In the genomic region with DNA sequence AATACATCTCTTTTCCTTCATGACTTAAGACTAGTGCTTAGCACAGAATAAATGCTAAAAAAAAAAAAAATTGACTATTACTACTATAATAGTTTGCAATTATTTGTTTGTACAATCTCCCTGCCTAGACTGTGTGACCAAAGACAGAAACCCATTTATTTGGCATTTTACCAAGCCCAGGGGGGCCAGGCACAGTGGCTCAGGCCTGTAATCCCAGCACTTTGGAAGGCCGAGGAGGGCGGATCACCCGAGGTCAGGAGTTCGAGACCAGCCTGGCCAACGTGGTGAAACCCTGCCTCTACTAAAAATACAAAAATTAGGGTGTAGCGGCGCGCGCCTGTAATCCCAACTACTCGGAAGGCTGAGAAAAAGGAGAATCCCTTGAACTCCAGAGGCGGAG, we compare ENCODE assay signal across 9 cellular contexts. TPM values are rescaled to one million over a fixed set of nuclear protein-coding genes. Genes with fewer than 3 reads are reported as not detected.
A peak's percentile ranks its signal among the peaks of the same experiment; 100 is the strongest.
DNase-seq lines count a peak whose midpoint lies in the region; ATAC-seq, FAIRE-seq and TF ChIP-seq lines count a peak whose summit lies in the region.
"Had no signal": no experiment of that assay in that cellular context is flagged by ENCODE, and none has a peak within 500 bp of the region (broad histone marks: within the 10 kb centered on the region; RNA-seq: fewer than 3 reads in every experiment).

No MANE protein-coding gene starts in this region.

- TF ChIP-seq CTCF in Caco-2 (IDR thresholded peaks at IDR 0.05; ENCODE audit: insufficient read depth in 1 of 2, low read depth in 1 of 2, low read length in 1 of 2, severe bottlenecking in 1 of 2, unreplicated experiment in 1 of 2): no peak
- no peak for TF ChIP-seq CTCF in NB4 (IDR thresholded peaks at IDR 0.05; ENCODE audit: low read depth, low read length)
- no peak for TF ChIP-seq CTCF in H1 (IDR thresholded peaks at IDR 0.05; ENCODE audit: control extremely low read depth in 1 of 3, insufficient read depth in 1 of 3, low read depth in 1 of 3, low read length in 3 of 3)
- TF ChIP-seq CTCF in ovary (IDR thresholded peaks at IDR 0.05): no peak
- TF ChIP-seq CTCF in mucosa of descending colon (IDR thresholded peaks at IDR 0.05): no peak

- TF ChIP-seq RAD21 in H1 (IDR thresholded peaks at IDR 0.05 in 1 of 2, conservative IDR thresholded peaks at IDR 0.05 in 1 of 2; ENCODE audit: low read depth in 2 of 2, low read length in 2 of 2): no peak

- H3K79me2 ChIP-seq in H1 (ENCODE audit: control insufficient read depth in 1 of 2, insufficient read depth in 2 of 2, low read length in 2 of 2): peaks cover 23 to 87% of the 10 kb centered on the region in 2 experiments

- H3K4me2 ChIP-seq in H1 (ENCODE audit: insufficient read depth in 1 of 2, low read depth in 2 of 2, low read length in 2 of 2): peak overlapping the region; percentile 91 to 100

- H3K18ac ChIP-seq in H1 (ENCODE audit: extremely low read depth, low read length): no peak overlapping the region

- H2BK20ac ChIP-seq in H1 (ENCODE audit: low read length): no peak overlapping the region

- no peaks in the 10 kb centered on the region for H3K27me3 ChIP-seq in Caco-2 (replicated peaks; ENCODE audit: control insufficient read depth, insufficient read depth, low read length)
- no peaks in the 10 kb centered on the region for H3K27me3 ChIP-seq in H1 (replicated peaks in 1 of 4; ENCODE audit: control insufficient read depth in 3 of 4, extremely low read depth in 1 of 4, insufficient read depth in 3 of 4, low read length in 3 of 4)
- H3K27me3 ChIP-seq in ovary: no peaks in the 10 kb centered on the region

- BruUV-seq in Caco-2 (replicated peaks; lab: Mats Ljungman, UMichigan): no TSS peak

- DNase-seq in Caco-2: no peak
- no peak for DNase-seq in NB4 (ENCODE audit: low read depth)
- DNase-seq in H1 (ENCODE audit: low read depth in 1 of 2, low spot score in 2 of 2): no peak
- DNase-seq in ovary: no peak
- no peak for DNase-seq in kidney glomerular epithelial cell (lab: John Stamatoyannopoulos, UW)
- no peak for DNase-seq in mucosa of descending colon
- DNase-seq: NCI-H1092 treated with DMSO at 0.1 percent for 48 hours had no signal

- H3K36me3 Mint-ChIP-seq in Caco-2 (ENCODE audit: insufficient read depth, unreplicated experiment): no peaks in the 10 kb centered on the region

- no peaks in the 10 kb centered on the region; the same call in 1 of the 2 replicates for H3K36me3 ChIP-seq in Caco-2 (ENCODE audit: control insufficient read depth, insufficient read depth, low read length)
- H3K36me3 ChIP-seq in H1 (ENCODE audit: control insufficient read depth in 2 of 4, insufficient read depth in 4 of 4, low read length in 3 of 4): peaks cover 0 to 5% (median 1%) of the 10 kb centered on the region in 4 experiments; a peak in 2 of 8 replicates
- no peaks in the 10 kb centered on the region for H3K36me3 ChIP-seq in ovary
- H3K36me3 ChIP-seq in mucosa of descending colon (ENCODE audit: low read depth): no peaks in the 10 kb centered on the region

- H3K4me3 ChIP-seq in Caco-2 (ENCODE audit: low read depth, low read length): peak overlapping the region; percentile 84
- peak overlapping the region; percentile 91 for H3K4me3 ChIP-seq in NB4 (ENCODE audit: low read depth, low read length)
- peak overlapping the region; percentile 79 to 100 (median 98); a peak in 7 of 8 replicates for H3K4me3 ChIP-seq in H1 (ENCODE audit: extremely low read depth in 1 of 4, insufficient read depth in 2 of 4, low read depth in 3 of 4, low read length in 4 of 4)
- peak overlapping the region; percentile 76 for H3K4me3 ChIP-seq in ovary
- H3K4me3 ChIP-seq in mucosa of descending colon: no peak overlapping the region

- no peak overlapping the region for H4K8ac ChIP-seq in H1 (ENCODE audit: extremely low read depth, insufficient read depth, low read length)

- no peak overlapping the region for H4K91ac ChIP-seq in H1 (replicated peaks; ENCODE audit: insufficient read length, low read length)

- no peaks in the 10 kb centered on the region for H3K27me3 Mint-ChIP-seq in Caco-2 (ENCODE audit: insufficient read depth, unreplicated experiment)

- TF ChIP-seq POLR2A in NB4 (IDR thresholded peaks at IDR 0.05; ENCODE audit: extremely low read depth, insufficient read length): no peak
- no peak for TF ChIP-seq POLR2A in H1 (IDR thresholded peaks at IDR 0.05; ENCODE audit: control extremely low read depth in 1 of 2, low read depth in 2 of 2, low read length in 2 of 2)
- no peak for TF ChIP-seq POLR2A in ovary (IDR thresholded peaks at IDR 0.05)

- H4K5ac ChIP-seq in H1 (ENCODE audit: insufficient read length, low read depth, low read length): no peak overlapping the region

- H3K79me1 ChIP-seq in H1 (ENCODE audit: low read depth, low read length): peaks cover 8% of the 10 kb centered on the region

- WGBS in H1 (ENCODE audit: extremely low coverage in 1 of 2, insufficient coverage in 1 of 2, insufficient read length in 1 of 2, insufficient replicate concordance in 2 of 2, low coverage in 1 of 2, low lambda C conversion rate in 2 of 2, missing lambda C conversion rate in 1 of 2), 2 experiments: 85% methylated on average over 11 of the region's 11 CpGs; no CpG with 5 or more reads in 1 of the 2 experiments
- 41 to 49% (median 47%) methylated on average over 11 of the region's 11 CpGs for WGBS in ovary, 3 donors

- peaks cover 7% of the 10 kb centered on the region for H3K4me1 Mint-ChIP-seq in Caco-2 (ENCODE audit: low read depth, unreplicated experiment)

- no peak overlapping the region for H2BK120ac ChIP-seq in H1 (replicated peaks; ENCODE audit: low read depth, low read length)

- intact Hi-C loops in Caco-2 (cut with micrococcal nuclease; ENCODE audit: unreplicated experiment): no loop called here
- intact Hi-C loops in ovary (cut with DNase I): no loop called here
- intact Hi-C loops in mucosa of descending colon (cut with DNase I, micrococcal nuclease): no loop called here

- no peak overlapping the region for H2AK5ac ChIP-seq in H1 (ENCODE audit: low read depth, low read length)

- no peak for ATAC-seq in GM21717 (IDR thresholded peaks at IDR 0.05; ENCODE audit: unreplicated experiment)
- no peak for ATAC-seq in mucosa of descending colon
- no peak for ATAC-seq in GM18520 (IDR thresholded peaks at IDR 0.05; ENCODE audit: unreplicated experiment)

- H3K27ac Mint-ChIP-seq in Caco-2 (ENCODE audit: unreplicated experiment): no peak overlapping the region

- H2BK15ac ChIP-seq in H1 (ENCODE audit: low read length): no peak overlapping the region

- no peaks in the 10 kb centered on the region for H3K9me3 Mint-ChIP-seq in Caco-2 (ENCODE audit: unreplicated experiment)

- no peak overlapping the region for H2BK12ac ChIP-seq in H1 (ENCODE audit: low read depth, low read length)

- H3K9me3 ChIP-seq in Caco-2 (no peaks in the 10 kb centered on the region), H1 (ENCODE audit: insufficient read depth in 2 of 2, low read depth in 1 of 2, low read length in 1 of 2) (no peaks in the 10 kb centered on the region), ovary (no peaks in the 10 kb centered on the region), mucosa of descending colon (no peaks in the 10 kb centered on the region)

- no peak overlapping the region for H3K14ac ChIP-seq in H1 (ENCODE audit: insufficient read length)

- no peaks in the 10 kb centered on the region for H3K4me1 ChIP-seq in Caco-2
- peaks cover 0 to 14% (median 3%) of the 10 kb centered on the region in 4 experiments; a peak in 4 of 7 replicates for H3K4me1 ChIP-seq in H1 (replicated peaks in 1 of 4; ENCODE audit: control insufficient read depth in 3 of 4, insufficient read depth in 4 of 4, low read length in 3 of 4)
- H3K4me1 ChIP-seq in ovary (ENCODE audit: insufficient read depth): peaks cover 10% of the 10 kb centered on the region
- peaks cover 20% of the 10 kb centered on the region for H3K4me1 ChIP-seq in mucosa of descending colon (ENCODE audit: low read depth)

- peak overlapping the region in 2 of 4 experiments; percentile 97 to 98; a peak in 3 of 7 replicates for H3K9ac ChIP-seq in H1 (replicated peaks in 1 of 4; ENCODE audit: extremely low read depth in 1 of 4, low read depth in 3 of 4, low read length in 3 of 4)

- CTCF ChIA-PET in Caco-2 (lab: Charles Lee) (interaction anchor here (1.6 kb wide), 1 partner anchor 17 kb away, joined by 4 read pairs; the partner anchor contains the start of gene CHAC2), H1 (lab: Charles Lee; ENCODE audit: partially characterized antibody) (no interaction called here)

- peaks cover 5 to 6% of the 10 kb centered on the region in 2 experiments for H4K20me1 ChIP-seq in H1 (replicated peaks in 1 of 2; ENCODE audit: control insufficient read depth in 1 of 2, insufficient read depth in 2 of 2, low read length in 2 of 2)

- POLR2A ChIA-PET in Caco-2 (lab: Charles Lee): no interaction called here
- POLR2A ChIA-PET in H1 (lab: Charles Lee; ENCODE audit: partially characterized antibody): interaction anchor here (1.0 to 12.8 kb wide), 2 partner anchors 14 to 17 kb away, joined by 3 to 124 read pairs; partner anchors contain the start of gene CHAC2

- TF ChIP-seq EP300 in H1 (IDR thresholded peaks at IDR 0.05; ENCODE audit: borderline replicate concordance in 1 of 2, low read depth in 2 of 2, low read length in 2 of 2) (no peak), ovary (IDR thresholded peaks at IDR 0.05) (no peak)

- H3K56ac ChIP-seq in H1 (replicated peaks; ENCODE audit: insufficient read length, low read depth, low read length): no peak overlapping the region

- no peak for FAIRE-seq in H1 (lab: Jason Lieb, UNC)

- peak overlapping the region; percentile 96 for H3K4me3 Mint-ChIP-seq in Caco-2 (ENCODE audit: unreplicated experiment)

- H3K23ac ChIP-seq in H1 (ENCODE audit: insufficient read length): no peak overlapping the region

- no peak overlapping the region for H2BK5ac ChIP-seq in H1 (ENCODE audit: low read depth, low read length)

- no peak overlapping the region for H3K4ac ChIP-seq in H1 (replicated peaks; ENCODE audit: insufficient read length, low read depth, low read length)

- H2AFZ ChIP-seq in H1 (ENCODE audit: low read length): no peak overlapping the region

- H3K27ac ChIP-seq in H1 (ENCODE audit: low read depth, low read length): no peak overlapping the region
- H3K27ac ChIP-seq in ovary: no peak overlapping the region

- peaks cover 5% of the 10 kb centered on the region for H3K23me2 ChIP-seq in H1 (ENCODE audit: low read depth, low read length)

RNA-seq across cellular contexts. Expression of gene ASB3, which starts 1.4 kb away (rescaled TPM):
- total RNA-seq in Caco-2 (2022) (12.9 and 13.9 TPM in 2 replicates), ovary (10 to 100 TPM; 14.6 to 24.8 (median 21.2) TPM), mucosa of descending colon (10 to 100 TPM; 11.6 to 16.8 (median 14.9) TPM)
- 25.4 and 29.8 TPM in 2 replicates for total RNA-seq in H1 (2021; fragmentation: NEBNext Ultra II Directional; extraction: Animal tissue kit (Norgen Biotek cat#: 25700))
- polyA plus RNA-seq in H1 (2011; rRNA removed) (14.5 and 22.6 TPM in 2 replicates), ovary (10 to 100 TPM in 1 of 2 donors, 1 to 10 TPM in 1; 9.6 to 16.9 TPM)
- 19.5 TPM for polyA plus RNA-seq in H1 (2011; cell fraction: cytosol; rRNA removed)
- polyA plus RNA-seq in H1 (2011; cell fraction: nucleus; rRNA removed): 13.3 TPM
- 12.3 to 29.8 TPM (median 18.9 TPM) in 4 replicates for polyA plus RNA-seq in H1 (2012, experiment 1 of 2)
- polyA plus RNA-seq in H1 (2012, experiment 2 of 2): 2.1 TPM
- polyA plus RNA-seq in H1 (2013, experiment 1 of 2): 14.0 TPM
- polyA plus RNA-seq in H1 (2013, experiment 2 of 2): 13.6 TPM
- 43.8 and 45.5 TPM in 2 replicates for polyA minus RNA-seq in H1 (2011; rRNA and poly(A)+ RNA removed)
- 27.3 TPM for polyA minus RNA-seq in H1 (2011; cell fraction: cytosol; rRNA and poly(A)+ RNA removed)
- polyA minus RNA-seq in H1 (2011; cell fraction: nucleus; rRNA and poly(A)+ RNA removed): 58.3 TPM

RNA-seq across cellular contexts. Expression of gene ERLEC1, which starts 1.5 kb away (rescaled TPM):
- total RNA-seq in Caco-2 (2022) (39.7 and 40.4 TPM in 2 replicates), ovary (100 to 1,000 TPM in 1 of 7 donors, 10 to 100 TPM in 6; 33.0 to 109 (median 40.3) TPM), mucosa of descending colon (10 to 100 TPM; 31.9 to 40.1 (median 34.5) TPM)
- 23.8 and 26.7 TPM in 2 replicates for total RNA-seq in H1 (2021; fragmentation: NEBNext Ultra II Directional; extraction: Animal tissue kit (Norgen Biotek cat#: 25700))
- polyA plus RNA-seq in H1 (2011; rRNA removed) (12.9 and 14.7 TPM in 2 replicates), ovary (10 to 100 TPM; 48.9 to 63.1 TPM)
- polyA plus RNA-seq in H1 (2011; cell fraction: cytosol; rRNA removed): 17.4 TPM
- 5.8 TPM for polyA plus RNA-seq in H1 (2011; cell fraction: nucleus; rRNA removed)
- polyA plus RNA-seq in H1 (2012, experiment 1 of 2): 12.7 to 21.2 TPM (median 14.4 TPM) in 4 replicates
- 2.4 TPM for polyA plus RNA-seq in H1 (2012, experiment 2 of 2)
- polyA plus RNA-seq in H1 (2013, experiment 1 of 2): 31.6 TPM
- 37.2 TPM for polyA plus RNA-seq in H1 (2013, experiment 2 of 2)
- 7.1 and 8.5 TPM in 2 replicates for polyA minus RNA-seq in H1 (2011; rRNA and poly(A)+ RNA removed)
- polyA minus RNA-seq in H1 (2011; cell fraction: cytosol; rRNA and poly(A)+ RNA removed): 12.0 TPM
- polyA minus RNA-seq in H1 (2011; cell fraction: nucleus; rRNA and poly(A)+ RNA removed): 13.5 TPM

RNA-seq across cellular contexts. Expression of gene CHAC2, which starts 17.8 kb away (rescaled TPM):
- total RNA-seq in Caco-2 (2022) (3.9 and 4.6 TPM in 2 replicates), ovary (1 to 10 TPM in 4 of 7 donors, under 1 TPM in 3; 0.48 to 2.0 (median 1.2) TPM), mucosa of descending colon (1 to 10 TPM; 3.1 to 4.7 (median 3.3) TPM)
- 11.2 and 11.7 TPM in 2 replicates for total RNA-seq in H1 (2021; fragmentation: NEBNext Ultra II Directional; extraction: Animal tissue kit (Norgen Biotek cat#: 25700))
- polyA plus RNA-seq in H1 (2011; rRNA removed) (3.6 and 5.4 TPM in 2 replicates), ovary (1 to 10 TPM in 1 of 2 donors, under 1 TPM in 1; 0.39 to 1.1 TPM)
- 7.3 TPM for polyA plus RNA-seq in H1 (2011; cell fraction: cytosol; rRNA removed)
- 2.1 TPM for polyA plus RNA-seq in H1 (2011; cell fraction: nucleus; rRNA removed)
- 5.9 to 9.1 TPM (median 6.4 TPM) in 4 replicates for polyA plus RNA-seq in H1 (2012, experiment 1 of 2)
- 3.5 TPM for polyA plus RNA-seq in H1 (2012, experiment 2 of 2)
- 5.9 TPM for polyA plus RNA-seq in H1 (2013, experiment 1 of 2)
- polyA plus RNA-seq in H1 (2013, experiment 2 of 2): 5.3 TPM
- 1.8 and 2.0 TPM in 2 replicates for polyA minus RNA-seq in H1 (2011; rRNA and poly(A)+ RNA removed)
- 2.0 TPM for polyA minus RNA-seq in H1 (2011; cell fraction: cytosol; rRNA and poly(A)+ RNA removed)
- 2.7 TPM for polyA minus RNA-seq in H1 (2011; cell fraction: nucleus; rRNA and poly(A)+ RNA removed)
